ENCODE assay signal across 26 cellular contexts in genomic region chr17:7950578-7950977, GRCh38. TPM values are rescaled to one million over a fixed set of nuclear protein-coding genes. Genes with fewer than 3 reads are reported as not detected.
"Had no signal": no experiment of that assay in that cellular context is flagged by ENCODE, and none has a peak within 500 bp of the region (broad histone marks: within the 10 kb centered on the region; RNA-seq: fewer than 3 reads in every experiment).

No MANE protein-coding gene starts in this region.

- H3K4me3 Mint-ChIP-seq: activated T-cell treated with anti-CD3 and anti-CD28 coated beads, Interleukin-2, amount 50 U/mL, for 4 hours; memory B cell; nephron had no signal

- H3K4me3 ChIP-seq: body of pancreas, cardiac muscle cell, heart right ventricle, ovary, prostate gland, testis, vagina had no signal

- ATAC-seq: body of pancreas, heart right ventricle, left colon had no signal

- DNase-seq: activated CD4-positive, CD25-positive, alpha-beta regulatory T cell treated with anti-CD3 and anti-CD28 coated beads, Interleukin-2, amount 50 U/mL, for 72 hours; activated CD8-positive, alpha-beta memory T cell treated with anti-CD3 and anti-CD28 coated beads, Interleukin-2, amount 50 U/mL, for 4 hours; activated gamma-delta T cell; activated T-cell treated with anti-CD3 and anti-CD28 coated beads, Interleukin-2, amount 50 U/mL, for 4 hours; anterior cingulate cortex; body of pancreas; effector CD4-positive, alpha-beta T cell; foreskin fibroblast; heart right ventricle; left colon; ovary; stimulated activated CD4-positive, alpha-beta T cell treated with anti-CD3 and anti-CD28 coated beads, Interleukin-2, amount 100 ng/mL, for 48 hours; stimulated activated CD8-positive, alpha-beta memory T cell treated with anti-CD3 and anti-CD28 coated beads, Interleukin-4, amount 100 ng/mL, for 48 hours; testis; trophoblast cell; WERI-Rb-1 had no signal

- H3K9me3 Mint-ChIP-seq: activated T-cell treated with anti-CD3 and anti-CD28 coated beads, Interleukin-2, amount 50 U/mL, for 4 hours; memory B cell; nephron had no signal

- H3K4me1 Mint-ChIP-seq: nephron had no signal

- H3K4me1 ChIP-seq: body of pancreas, prostate gland, testis, vagina had no signal

- H3K27ac ChIP-seq: body of pancreas, cardiac muscle cell, heart right ventricle, neutrophil, ovary, prostate gland, testis, vagina, WERI-Rb-1 had no signal

- H3K27me3 ChIP-seq: body of pancreas, cardiac muscle cell, heart right ventricle, neutrophil, ovary, testis, vagina had no signal

- H3K9me3 ChIP-seq: body of pancreas, heart right ventricle, neutrophil, ovary, prostate gland, testis, vagina had no signal

- H3K27me3 Mint-ChIP-seq: memory B cell had no signal

- H3K27ac Mint-ChIP-seq: nephron had no signal

- H3K36me3 ChIP-seq: ovary had no signal

RNA-seq across cellular contexts. Expression of gene GUCY2D, which starts 51.8 kb away (rescaled TPM):
- total RNA-seq: body of pancreas, chondrocyte, epithelial cell of proximal tubule, fibroblast of lung, left colon, myocyte, vagina had no signal
- polyA plus RNA-seq: fibroblast of lung, heart right ventricle had no signal
